Comparison of ENCODE assay signal across 14 cellular contexts in genomic region chr2:20758997-20759396, GRCh38.
DNase-seq lines count a peak whose midpoint lies in the region; ATAC-seq lines count a peak whose summit lies in the region.
"Had no signal": no experiment of that assay in that cellular context is flagged by ENCODE, and none has a peak within 500 bp of the region (broad histone marks: within the 10 kb centered on the region; RNA-seq: fewer than 3 reads in every experiment).

No MANE protein-coding gene starts in this region.

- H3K18ac ChIP-seq in trophoblast cell (ENCODE audit: low read length) = no peak overlapping the region

- peaks cover 34% of the 10 kb centered on the region for H3K4me1 ChIP-seq in Karpas-422 (ENCODE audit: low read length)
- no peaks in the 10 kb centered on the region for H3K4me1 ChIP-seq in trophoblast cell (ENCODE audit: control insufficient read depth in 1 of 2, insufficient read depth in 2 of 2, low read length in 2 of 2)
- H3K4me1 ChIP-seq: upper lobe of right lung had no signal

- H2AK5ac ChIP-seq in trophoblast cell (ENCODE audit: low read length) = no peak overlapping the region

- H3K4me3 ChIP-seq in Karpas-422 (ENCODE audit: low read length) (no peak overlapping the region), trophoblast cell (ENCODE audit: low read depth, low read length) (no peak overlapping the region)
- H3K4me3 ChIP-seq: upper lobe of right lung had no signal

- ATAC-seq in GM18868 (IDR thresholded peaks at IDR 0.05; ENCODE audit: unreplicated experiment) = peak; percentile 52
- ATAC-seq in GM21515 (IDR thresholded peaks at IDR 0.05; ENCODE audit: unreplicated experiment) = peak; percentile 72
- ATAC-seq in HG03045 (IDR thresholded peaks at IDR 0.05; ENCODE audit: unreplicated experiment) = peak; percentile 59
- ATAC-seq: upper lobe of right lung had no signal

- no peak overlapping the region for H2BK120ac ChIP-seq in trophoblast cell (ENCODE audit: insufficient read depth, low read length, poor library complexity)

- H3K27me3 ChIP-seq in Karpas-422 (ENCODE audit: low read length) = no peaks in the 10 kb centered on the region
- no peaks in the 10 kb centered on the region for H3K27me3 ChIP-seq in trophoblast cell (ENCODE audit: insufficient read depth, low read length)
- H3K27me3 ChIP-seq: upper lobe of right lung had no signal

- no peak overlapping the region for H3K4ac ChIP-seq in trophoblast cell (ENCODE audit: low read depth, low read length)

- peaks cover 80% of the 10 kb centered on the region for H3K79me2 ChIP-seq in Karpas-422 (ENCODE audit: low read length)
- no peaks in the 10 kb centered on the region for H3K79me2 ChIP-seq in trophoblast cell (ENCODE audit: control insufficient read depth, insufficient read depth, low read length, poor library complexity)

- H4K20me1 ChIP-seq in Karpas-422 (ENCODE audit: insufficient read depth, low read depth, low read length) = no peaks in the 10 kb centered on the region

- no peak overlapping the region for H4K8ac ChIP-seq in trophoblast cell (ENCODE audit: low read depth, low read length)

- no peaks in the 10 kb centered on the region for H3K79me1 ChIP-seq in trophoblast cell (ENCODE audit: low read length)

- no peak overlapping the region for H3K14ac ChIP-seq in trophoblast cell (ENCODE audit: low read length)

- WGBS in trophoblast cell (ENCODE audit: extremely low coverage, insufficient coverage, insufficient read length) = no CpG with 5 or more reads among the region's 1 CpG

- H3K9me3 ChIP-seq in Karpas-422 (ENCODE audit: low read length) (no peaks in the 10 kb centered on the region), trophoblast cell (ENCODE audit: insufficient read depth, low read depth, low read length) (no peaks in the 10 kb centered on the region)
- H3K9me3 ChIP-seq: upper lobe of right lung had no signal

- peak overlapping the region; percentile 17; the same call in 1 of the 2 replicates for H3K27ac ChIP-seq in Karpas-422 (ENCODE audit: low read length)
- H3K27ac ChIP-seq in trophoblast cell (ENCODE audit: low read depth, low read length) = no peak overlapping the region
- H3K27ac ChIP-seq: upper lobe of right lung had no signal

- DNase-seq in Karpas-422 (no peak), NCI-H1436 (lab: John Stamatoyannopoulos, UW) (no peak), trophoblast cell (no peak), SHP77 treated with DMSO at 0.1 percent for 48 hours (lab: John Stamatoyannopoulos, UW) (no peak)
- no peak for DNase-seq in activated effector memory CD4-positive, alpha-beta T cell treated with anti-CD3 and anti-CD28 coated beads, Interleukin-2, amount 50 U/mL, for 16 hours
- DNase-seq: activated naive CD4-positive, alpha-beta T cell treated with Interleukin-2 at 50 U/mL for 16 hours; DMS53; effector CD4-positive, alpha-beta T cell; NCI-H1105; NCI-H226; upper lobe of right lung had no signal

- no peak overlapping the region for H3K23ac ChIP-seq in trophoblast cell (ENCODE audit: low read length)

- peaks cover 20% of the 10 kb centered on the region for H3K36me3 ChIP-seq in Karpas-422 (ENCODE audit: insufficient read depth, low read length)
- H3K36me3 ChIP-seq in trophoblast cell (ENCODE audit: control insufficient read depth in 1 of 2, insufficient read depth in 2 of 2, low read length in 2 of 2) = no peaks in the 10 kb centered on the region
- H3K36me3 ChIP-seq: upper lobe of right lung had no signal

- H2BK5ac ChIP-seq in trophoblast cell (ENCODE audit: low read depth, low read length, poor library complexity) = no peak overlapping the region

- no peak overlapping the region for H2BK12ac ChIP-seq in trophoblast cell (ENCODE audit: low read length)

- H3K4me2 ChIP-seq in Karpas-422 (ENCODE audit: low read depth, low read length, poor library complexity, severe bottlenecking) = no peak overlapping the region
- no peak overlapping the region for H3K4me2 ChIP-seq in trophoblast cell (ENCODE audit: low read length)

- H4K12ac ChIP-seq in trophoblast cell (ENCODE audit: low read depth, low read length) = no peak overlapping the region

- no peak overlapping the region for H4K91ac ChIP-seq in trophoblast cell (ENCODE audit: low read depth, low read length)

- no peaks in the 10 kb centered on the region for H3K9me2 ChIP-seq in Karpas-422 (replicated peaks; ENCODE audit: insufficient read depth, low read length)

- H3K9ac ChIP-seq in Karpas-422 (ENCODE audit: low read length) = no peak overlapping the region
- H3K9ac ChIP-seq in trophoblast cell (ENCODE audit: low read length) = no peak overlapping the region

- H2AFZ ChIP-seq in Karpas-422 (ENCODE audit: low read length) = no peak overlapping the region
- no peak overlapping the region for H2AFZ ChIP-seq in trophoblast cell (ENCODE audit: insufficient read depth, low read length, poor library complexity)
